13 cellular contexts compared by ENCODE assay signal in the genomic region with DNA sequence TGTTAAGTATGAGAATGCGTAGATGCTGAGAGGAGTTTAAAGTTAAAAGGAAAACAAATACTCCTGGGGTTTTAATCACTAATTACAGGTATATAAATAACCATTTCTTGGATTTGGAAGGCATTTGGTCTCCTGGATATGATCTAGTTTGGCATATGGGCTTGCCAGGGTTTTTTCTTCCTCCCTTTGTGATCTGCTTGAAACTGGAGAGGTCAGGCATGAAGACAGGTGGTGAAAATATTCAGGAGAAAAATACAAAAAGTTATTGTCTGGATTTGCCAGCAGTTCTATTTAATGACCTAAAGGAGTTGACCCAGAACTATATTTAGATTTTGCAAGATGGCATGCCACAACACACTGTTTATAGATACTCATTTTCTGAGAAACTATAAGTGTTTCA.
"Had no signal": no experiment of that assay in that cellular context is flagged by ENCODE, and none has a peak within 500 bp of the region (broad histone marks: within the 10 kb centered on the region; RNA-seq: fewer than 3 reads in every experiment).

No MANE protein-coding gene starts in this region.

- H3K27ac ChIP-seq: brain microvascular endothelial cell, parathyroid adenoma had no signal

- DNase-seq: activated CD4-positive, alpha-beta T cell treated with anti-CD3 and anti-CD28 coated beads, Interleukin-2, amount 10 ng/mL, durations not matched to agents 7 days and 5 days; activated CD8-positive, alpha-beta T cell treated with anti-CD3 and anti-CD28 coated beads, Interleukin-2, amount 10 ng/mL, durations not matched to agents 7 days and 5 days; activated naive CD4-positive, alpha-beta T cell treated with anti-CD3 and anti-CD28 coated beads for 36 hours; activated T-cell treated with anti-CD3 and anti-CD28 coated beads, Interleukin-2, amount 50 U/mL, for 4 hours; brain microvascular endothelial cell; central memory CD4-positive, alpha-beta T cell; cortex of kidney; erythroblast; foreskin melanocyte; glutamatergic neuron; stimulated activated naive CD4-positive, alpha-beta T cell had no signal

- H3K27me3 ChIP-seq: brain microvascular endothelial cell had no signal

- H3K36me3 ChIP-seq: brain microvascular endothelial cell had no signal

- H3K4me1 ChIP-seq: parathyroid adenoma had no signal

- H3K4me3 ChIP-seq: lung had no signal
